In genomic region chr11:120573756-120574354, GRCh38 we compare ENCODE assay signal across 23 cellular contexts.
"Had no signal": no experiment of that assay in that cellular context is flagged by ENCODE, and none has a peak within 500 bp of the region (broad histone marks: within the 10 kb centered on the region; RNA-seq: fewer than 3 reads in every experiment).

No MANE protein-coding gene starts in this region.

- H3K9ac ChIP-seq: KMS-11 had no signal

- H3K9me3 Mint-ChIP-seq: activated CD8-positive, alpha-beta T cell treated with anti-CD3 and anti-CD28 coated beads for 36 hours; activated naive CD4-positive, alpha-beta T cell treated with anti-CD3 and anti-CD28 coated beads, Interleukin-2, amount 50 U/mL, for 72 hours; activated naive CD8-positive, alpha-beta T cell treated with anti-CD3 and anti-CD28 coated beads, Interleukin-2, amount 50 U/mL, for 24 hours had no signal

- H3K4me2 ChIP-seq: KMS-11 had no signal

- H3K36me3 Mint-ChIP-seq: activated naive CD4-positive, alpha-beta T cell treated with anti-CD3 and anti-CD28 coated beads, Interleukin-2, amount 50 U/mL, for 72 hours had no signal

- H3K27ac Mint-ChIP-seq: activated CD4-positive, alpha-beta T cell treated with anti-CD3 and anti-CD28 coated beads for 36 hours; activated CD8-positive, alpha-beta T cell treated with anti-CD3 and anti-CD28 coated beads for 36 hours; activated naive CD4-positive, alpha-beta T cell treated with anti-CD3 and anti-CD28 coated beads, Interleukin-2, amount 50 U/mL, for 72 hours; activated naive CD8-positive, alpha-beta T cell treated with anti-CD3 and anti-CD28 coated beads, Interleukin-2, amount 50 U/mL, for 24 hours; brain had no signal

- H3K4me3 ChIP-seq: SK-N-MC had no signal

- H3K27ac ChIP-seq: KMS-11, SK-N-MC, VCaP had no signal

- H3K4me1 Mint-ChIP-seq: activated CD4-positive, alpha-beta T cell treated with anti-CD3 and anti-CD28 coated beads for 36 hours had no signal

- DNase-seq: activated CD4-positive, alpha-beta T cell treated with anti-CD3 and anti-CD28 coated beads for 36 hours; activated CD4-positive, alpha-beta T cell treated with anti-CD3 and anti-CD28 coated beads, Interleukin-2, amount 50 U/mL, for 1 hour; activated CD8-positive, alpha-beta memory T cell treated with anti-CD3 and anti-CD28 coated beads, Interleukin-2, amount 50 U/mL, for 4 hours; activated CD8-positive, alpha-beta T cell treated with anti-CD3 and anti-CD28 coated beads for 36 hours; activated naive CD4-positive, alpha-beta T cell treated with Interleukin-2 at 50 U/mL for 16 hours; activated naive CD8-positive, alpha-beta T cell treated with anti-CD3 and anti-CD28 coated beads, Interleukin-2, amount 50 U/mL, for 24 hours; activated T-cell treated with anti-CD3 and anti-CD28 coated beads, Interleukin-2, amount 50 U/mL, for 1 hour; amniotic stem cell; MM.1S; NCI-H1105 treated with DMSO at 0.1 percent for 48 hours; NCI-H1436 treated with DMSO at 0.1 percent for 48 hours; NCI-H187; NCI-H2081; NCI-H446; NCI-H524; PC-3; SIG-M5; T-helper 1 cell had no signal

- H3K4me3 Mint-ChIP-seq: activated CD4-positive, alpha-beta T cell treated with anti-CD3 and anti-CD28 coated beads for 36 hours; activated CD8-positive, alpha-beta T cell treated with anti-CD3 and anti-CD28 coated beads for 36 hours; activated naive CD8-positive, alpha-beta T cell treated with anti-CD3 and anti-CD28 coated beads, Interleukin-2, amount 50 U/mL, for 24 hours; brain had no signal
